In the genomic region with DNA sequence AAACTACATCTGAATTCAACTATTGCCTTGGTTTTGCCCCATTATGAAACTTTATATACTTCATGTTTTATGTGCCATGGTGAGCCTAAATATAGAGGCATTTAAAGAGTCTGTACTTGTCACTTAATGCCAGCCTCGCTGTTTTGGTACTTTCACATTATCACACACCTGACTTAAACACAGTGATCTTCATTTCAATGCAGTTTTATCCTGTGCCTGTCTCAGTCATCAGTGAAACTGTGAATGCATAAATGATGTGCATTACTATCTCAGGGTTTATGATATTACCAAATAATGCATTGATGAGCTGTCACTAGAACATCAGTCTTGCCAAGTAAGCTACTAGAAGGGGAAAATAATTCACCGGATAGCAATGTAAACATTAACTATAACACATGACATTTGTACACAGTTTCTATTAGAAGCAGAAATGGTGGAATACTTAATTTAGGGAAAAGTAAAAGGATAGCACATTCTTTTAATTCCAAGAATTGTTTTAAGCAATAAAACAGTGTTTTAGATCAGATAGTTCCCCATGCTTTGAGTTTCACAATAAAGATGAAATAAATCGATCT, we compare ENCODE assay signal across 25 cellular contexts.
A peak's percentile ranks its signal among the peaks of the same experiment; 100 is the strongest.
DNase-seq lines count a peak whose midpoint lies in the region; ATAC-seq, FAIRE-seq and TF ChIP-seq lines count a peak whose summit lies in the region.
"Had no signal": no experiment of that assay in that cellular context is flagged by ENCODE, and none has a peak within 500 bp of the region (broad histone marks: within the 10 kb centered on the region; RNA-seq: fewer than 3 reads in every experiment).

No MANE protein-coding gene starts in this region.

- TF ChIP-seq CTCF in SK-N-SH (IDR thresholded peaks at IDR 0.05) (no peak), bronchial epithelial cell (IDR thresholded peaks at IDR 0.05; ENCODE audit: insufficient read depth, low read length, severe bottlenecking) (no peak), hepatocyte (IDR thresholded peaks at IDR 0.05; ENCODE audit: poor library complexity) (no peak)

- H3K4me2 ChIP-seq in SK-N-SH = no peak overlapping the region
- H3K4me2 ChIP-seq in hepatocyte = peak overlapping the region; percentile 10

- no peaks in the 10 kb centered on the region for H3F3A ChIP-seq in SK-N-SH (replicated peaks; ENCODE audit: insufficient read depth)

- H3K27me3 ChIP-seq in SK-N-SH (ENCODE audit: insufficient read depth) (no peaks in the 10 kb centered on the region), bronchial epithelial cell (ENCODE audit: control insufficient read depth, insufficient read depth, low read length) (no peaks in the 10 kb centered on the region), hepatocyte (no peaks in the 10 kb centered on the region)

- H3K79me2 ChIP-seq in SK-N-SH (ENCODE audit: insufficient read depth) = no peaks in the 10 kb centered on the region
- H3K79me2 ChIP-seq in hepatocyte = no peaks in the 10 kb centered on the region

- CTCF ChIA-PET in SK-N-SH (lab: Yijun Ruan, JAX) = interaction anchor here (1.0 kb wide), 1 partner anchor 9 kb away, joined by 3 read pairs; no protein-coding TSS in a partner anchor

- POLR2A ChIA-PET in SK-N-SH (lab: Yijun Ruan, JAX) = no interaction called here

- intact Hi-C loops in left ventricle myocardium superior (cut with micrococcal nuclease) = no loop called here

- H4K20me1 ChIP-seq in SK-N-SH (ENCODE audit: insufficient read depth) (no peaks in the 10 kb centered on the region), hepatocyte (ENCODE audit: insufficient read depth, poor library complexity, severe bottlenecking) (no peaks in the 10 kb centered on the region)

- ATAC-seq in SK-N-SH treated with all-trans-retinoic acid at 6 μM for 48 hours (peak; percentile 30), HG03457 (IDR thresholded peaks at IDR 0.05; ENCODE audit: unreplicated experiment) (no peak), left ventricle myocardium superior (no peak)
- ATAC-seq: CD8-positive, alpha-beta T cell had no signal

- FAIRE-seq in bronchial epithelial cell (lab: Jason Lieb, UNC) = no peak
- FAIRE-seq: GM12891 had no signal

- H3K9me2 ChIP-seq in SK-N-SH (no peaks in the 10 kb centered on the region), hepatocyte (replicated peaks; ENCODE audit: insufficient read depth) (no peaks in the 10 kb centered on the region)

- WGBS in SK-N-SH (ENCODE audit: low lambda C conversion rate) = 42% methylated on average over 3 of the region's 3 CpGs
- WGBS in hepatocyte (ENCODE audit: low lambda C conversion rate, missing lambda C conversion rate) = 51% methylated on average over 3 of the region's 3 CpGs

- H3K9me3 ChIP-seq in SK-N-SH (no peaks in the 10 kb centered on the region), hepatocyte (ENCODE audit: low read depth) (no peaks in the 10 kb centered on the region)

- TF ChIP-seq RAD21 in SK-N-SH (IDR thresholded peaks at IDR 0.05; ENCODE audit: low read length) = no peak

- H3K9ac ChIP-seq in SK-N-SH = no peak overlapping the region
- H3K9ac ChIP-seq: GM23248 had no signal

- H3K4me1 ChIP-seq in SK-N-SH (ENCODE audit: control insufficient read depth in 1 of 2, insufficient read depth in 2 of 2, low read depth in 1 of 2, low read length in 1 of 2) = peaks cover 0 to 4% of the 10 kb centered on the region in 2 experiments; a peak in 1 of 4 replicates
- peaks cover 4% of the 10 kb centered on the region for H3K4me1 ChIP-seq in hepatocyte (ENCODE audit: insufficient read depth)

- TF ChIP-seq EP300 in SK-N-SH (IDR thresholded peaks at IDR 0.05; ENCODE audit: borderline replicate concordance in 1 of 2, low read depth in 1 of 2, low read length in 1 of 2) = no peak

- H2AFZ ChIP-seq in SK-N-SH (ENCODE audit: low read depth) = no peak overlapping the region
- no peak overlapping the region for H2AFZ ChIP-seq in hepatocyte
- H2AFZ ChIP-seq: GM23248 had no signal

- H3K27ac ChIP-seq in SK-N-SH (ENCODE audit: low read depth in 2 of 2, low read length in 1 of 2) (no peak overlapping the region), hepatocyte (no peak overlapping the region)
- H3K27ac ChIP-seq: 22Rv1, GM23248 had no signal

- H3K36me3 ChIP-seq in SK-N-SH (replicated peaks in 1 of 2; ENCODE audit: control insufficient read depth in 1 of 2, insufficient read depth in 2 of 2, low read length in 1 of 2) = no peaks in the 10 kb centered on the region
- H3K36me3 ChIP-seq in bronchial epithelial cell (ENCODE audit: control insufficient read depth, insufficient read depth, low read length) = no peaks in the 10 kb centered on the region
- no peaks in the 10 kb centered on the region for H3K36me3 ChIP-seq in hepatocyte (replicated peaks; ENCODE audit: insufficient read depth, low read depth)

- H3K4me3 ChIP-seq in SK-N-SH (ENCODE audit: low read depth in 2 of 2, low read length in 1 of 2) (no peak overlapping the region), bronchial epithelial cell (ENCODE audit: low read depth, low read length) (no peak overlapping the region), hepatocyte (no peak overlapping the region)
- H3K4me3 ChIP-seq: GM23248 had no signal

- no peak for DNase-seq in SK-N-SH
- peak; percentile 22 for DNase-seq in bronchial epithelial cell (ENCODE audit: low read depth)
- DNase-seq in hepatocyte (ENCODE audit: low spot score) = no peak
- DNase-seq in renal cortical epithelial cell (ENCODE audit: low read depth) = peak; percentile 69
- DNase-seq in cerebellar nuclear complex (lab: John Stamatoyannopoulos, UW) = no peak
- no peak for DNase-seq in left ventricle myocardium superior
- DNase-seq: C1 segment of cervical spinal cord; CD8-positive, alpha-beta T cell; DND-41; GM23248; H9; Karpas-422; NCI-H1417; NCI-H1694 treated with DMSO at 0.1 percent for 48 hours; NCI-H2081 treated with DMSO at 0.1 percent for 48 hours; NCI-H2171 treated with DMSO at 0.1 percent for 48 hours; NCI-H524 treated with DMSO at 0.1 percent for 48 hours; NCI-H82; OCI-M1; RPMI8226; SHP77 had no signal

TF ChIP-seq in SK-N-SH treated with all-trans-retinoic acid at 6 μM for 48 hours, 23 proteins besides CTCF, POLR2A, EP300 and RAD21 (continues in another document):
- no peak for TF ChIP-seq ZNF70 (CRISPR knock-in tag; IDR thresholded peaks at IDR 0.05)
- TF ChIP-seq, protein P1, sequence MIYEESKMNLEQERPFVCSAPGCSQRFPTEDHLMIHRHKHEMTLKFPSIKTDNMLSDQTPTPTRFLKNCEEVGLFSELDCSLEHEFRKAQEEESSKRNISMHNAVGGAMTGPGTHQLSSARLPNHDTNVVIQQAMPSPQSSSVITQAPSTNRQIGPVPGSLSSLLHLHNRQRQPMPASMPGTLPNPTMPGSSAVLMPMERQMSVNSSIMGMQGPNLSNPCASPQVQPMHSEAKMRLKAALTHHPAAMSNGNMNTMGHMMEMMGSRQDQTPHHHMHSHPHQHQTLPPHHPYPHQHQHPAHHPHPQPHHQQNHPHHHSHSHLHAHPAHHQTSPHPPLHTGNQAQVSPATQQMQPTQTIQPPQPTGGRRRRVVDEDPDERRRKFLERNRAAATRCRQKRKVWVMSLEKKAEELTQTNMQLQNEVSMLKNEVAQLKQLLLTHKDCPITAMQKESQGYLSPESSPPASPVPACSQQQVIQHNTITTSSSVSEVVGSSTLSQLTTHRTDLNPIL (CRISPR knock-in tag; IDR thresholded peaks at IDR 0.05; ENCODE audit: low read depth) = no peak
- TF ChIP-seq ZNF8 (CRISPR knock-in tag; IDR thresholded peaks at IDR 0.05) = no peak
- TF ChIP-seq TOX (CRISPR knock-in tag; IDR thresholded peaks at IDR 0.05; ENCODE audit: borderline replicate concordance) = no peak
- no peak for TF ChIP-seq ZNF565 (CRISPR knock-in tag; conservative IDR thresholded peaks at IDR 0.05; ENCODE audit: low read depth)
- TF ChIP-seq BACH2 (CRISPR knock-in tag; IDR thresholded peaks at IDR 0.05; ENCODE audit: borderline replicate concordance) = no peak
- TF ChIP-seq PPARA (CRISPR knock-in tag; IDR thresholded peaks at IDR 0.05; ENCODE audit: borderline replicate concordance) = no peak
- TF ChIP-seq CSDC2 (CRISPR knock-in tag; IDR thresholded peaks at IDR 0.05) = no peak
- TF ChIP-seq ISL1 (CRISPR knock-in tag; IDR thresholded peaks at IDR 0.05) = no peak
- no peak for TF ChIP-seq ZFP30 (CRISPR knock-in tag; IDR thresholded peaks at IDR 0.05)
- TF ChIP-seq SNAI2 (CRISPR knock-in tag; IDR thresholded peaks at IDR 0.05) = no peak
- TF ChIP-seq OSR1 (CRISPR knock-in tag; IDR thresholded peaks at IDR 0.05) = no peak
- no peak for TF ChIP-seq ARNTL (CRISPR knock-in tag; IDR thresholded peaks at IDR 0.05; ENCODE audit: borderline replicate concordance, low read depth)

TF ChIP-seq in SK-N-SH, 30 proteins besides CTCF, POLR2A, EP300 and RAD21 (continues in another document):
- TF ChIP-seq YY1 (IDR thresholded peaks at IDR 0.05; ENCODE audit: low read depth) (no peak), MEF2A (IDR thresholded peaks at IDR 0.05; ENCODE audit: borderline replicate concordance, low read depth) (no peak), RXRA (IDR thresholded peaks at IDR 0.05; ENCODE audit: borderline replicate concordance, low read depth) (no peak), FOXJ3 (CRISPR knock-in tag; IDR thresholded peaks at IDR 0.05) (no peak), GABPA (IDR thresholded peaks at IDR 0.05; ENCODE audit: low read depth) (no peak), MXI1 (IDR thresholded peaks at IDR 0.05; ENCODE audit: low read depth, low read length) (no peak), FOXM1 (IDR thresholded peaks at IDR 0.05; ENCODE audit: low read depth) (no peak), POLR2AphosphoS5 (IDR thresholded peaks at IDR 0.05; ENCODE audit: low read depth, low read length) (no peak), FOSL2 (IDR thresholded peaks at IDR 0.05; ENCODE audit: borderline replicate concordance, low read depth) (no peak), NFIC (IDR thresholded peaks at IDR 0.05; ENCODE audit: borderline replicate concordance) (no peak), RFX5 (IDR thresholded peaks at IDR 0.05; ENCODE audit: low read length) (no peak), GATA2 (CRISPR knock-in tag; IDR thresholded peaks at IDR 0.05) (no peak), TAF1 (IDR thresholded peaks at IDR 0.05; ENCODE audit: borderline replicate concordance, low read depth, low read length) (no peak)
- TF ChIP-seq, protein P2, sequence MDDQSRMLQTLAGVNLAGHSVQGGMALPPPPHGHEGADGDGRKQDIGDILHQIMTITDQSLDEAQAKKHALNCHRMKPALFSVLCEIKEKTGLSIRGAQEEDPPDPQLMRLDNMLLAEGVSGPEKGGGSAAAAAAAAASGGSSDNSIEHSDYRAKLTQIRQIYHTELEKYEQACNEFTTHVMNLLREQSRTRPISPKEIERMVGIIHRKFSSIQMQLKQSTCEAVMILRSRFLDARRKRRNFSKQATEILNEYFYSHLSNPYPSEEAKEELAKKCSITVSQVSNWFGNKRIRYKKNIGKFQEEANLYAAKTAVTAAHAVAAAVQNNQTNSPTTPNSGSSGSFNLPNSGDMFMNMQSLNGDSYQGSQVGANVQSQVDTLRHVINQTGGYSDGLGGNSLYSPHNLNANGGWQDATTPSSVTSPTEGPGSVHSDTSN (IDR thresholded peaks at IDR 0.05) = no peak
- TF ChIP-seq, protein P3, sequence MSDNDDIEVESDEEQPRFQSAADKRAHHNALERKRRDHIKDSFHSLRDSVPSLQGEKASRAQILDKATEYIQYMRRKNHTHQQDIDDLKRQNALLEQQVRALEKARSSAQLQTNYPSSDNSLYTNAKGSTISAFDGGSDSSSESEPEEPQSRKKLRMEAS (IDR thresholded peaks at IDR 0.05; ENCODE audit: low read depth) = no peak

Comparison
In these comparisons a context has a peak if more than half of its experiments do, and no peak if none do; other contexts are left out.
1. DNase-seq: peak in bronchial epithelial cell (single experiment) and renal cortical epithelial cell (single experiment); none in SK-N-SH (single experiment), hepatocyte (single experiment), cerebellar nuclear complex (0 of 2) and left ventricle myocardium superior (single experiment).